Comparison of ENCODE assay signal across 1 cellular context in genomic region chr7:101538596-101539459, GRCh38.
TF ChIP-seq lines count a peak whose summit lies in the region.

No MANE protein-coding gene starts in this region.

TF ChIP-seq in K562, 482 proteins besides CTCF, POLR2A, EP300 and RAD21 (continued from another document):
- peak; percentile 46; the same call in 1 of the 2 replicates for TF ChIP-seq RB1 (IDR thresholded peaks at IDR 0.05; ENCODE audit: low read depth)
- no peak for TF ChIP-seq ARID4B (CRISPR knock-in tag; IDR thresholded peaks at IDR 0.05)
- TF ChIP-seq UBTF (IDR thresholded peaks at IDR 0.05; ENCODE audit: borderline replicate concordance in 1 of 2, low read depth in 2 of 2, low read length in 2 of 2): peak in 1 of 2 experiments; percentile 65; a peak in 1 of 4 replicates
- peak; percentile 10; the same call in 1 of the 2 replicates for TF ChIP-seq MTA2 (IDR thresholded peaks at IDR 0.05; ENCODE audit: low read depth)
- peak; percentile 77 for TF ChIP-seq MCM3 (IDR thresholded peaks at IDR 0.05)
- 0 out of 2 replicates have a peak, but pooled peaks have one; percentile 24 for TF ChIP-seq DIDO1 (tag; IDR thresholded peaks at IDR 0.05; ENCODE audit: low read depth)
- no peak for TF ChIP-seq XRCC4 (IDR thresholded peaks at IDR 0.05; ENCODE audit: extremely low read depth, insufficient read depth, insufficient read length)
- TF ChIP-seq ZBTB7A (IDR thresholded peaks at IDR 0.05; ENCODE audit: borderline replicate concordance, control insufficient read depth, low read depth, low read length): 0 out of 2 replicates have a peak, but pooled peaks have one; percentile 38
- no peak for TF ChIP-seq ELK1 (CRISPR knock-in tag; IDR thresholded peaks at IDR 0.05)
- TF ChIP-seq CTCFL (IDR thresholded peaks at IDR 0.05; ENCODE audit: borderline replicate concordance, insufficient read depth, low read depth, low read length, poor library complexity, severe bottlenecking): peak; percentile 80
- no peak for TF ChIP-seq HNRNPLL (IDR thresholded peaks at IDR 0.05; ENCODE audit: low read depth, low read length, poor library complexity, severe bottlenecking)
- TF ChIP-seq BHLHE40 (IDR thresholded peaks at IDR 0.05; ENCODE audit: low read length): peak; percentile 18; the same call in 1 of the 2 replicates
- 0 out of 2 replicates have a peak, but pooled peaks have one; percentile 12 for TF ChIP-seq JUND (IDR thresholded peaks at IDR 0.05; ENCODE audit: borderline replicate concordance, low read depth, low read length)
- no peak for TF ChIP-seq JUND (tag; IDR thresholded peaks at IDR 0.05; ENCODE audit: borderline replicate concordance, low read depth, low read length)
- 0 out of 4 replicates have a peak, but pooled peaks of 1 of the 2 experiments have one; percentile 29 for TF ChIP-seq RCOR1 (IDR thresholded peaks at IDR 0.05; ENCODE audit: borderline replicate concordance in 1 of 2, low read depth in 2 of 2, low read length in 2 of 2)
- TF ChIP-seq TAF15 (IDR thresholded peaks at IDR 0.05; ENCODE audit: low read depth, low read length): no peak
- peak; percentile 54 for TF ChIP-seq SMC3 (conservative IDR thresholded peaks at IDR 0.05; ENCODE audit: insufficient read depth, low read depth, low read length)
- TF ChIP-seq NELFE (IDR thresholded peaks at IDR 0.05; ENCODE audit: insufficient read depth, insufficient read length): no peak
- TF ChIP-seq LEF1 (IDR thresholded peaks at IDR 0.05): no peak
- no peak for TF ChIP-seq TCFL5 (CRISPR knock-in tag; conservative IDR thresholded peaks at IDR 0.05)
- no peak for TF ChIP-seq ZNF134 (CRISPR knock-in tag; conservative IDR thresholded peaks at IDR 0.05)
- TF ChIP-seq STAG1 (CRISPR knock-in tag; IDR thresholded peaks at IDR 0.05; ENCODE audit: borderline replicate concordance): peak; percentile 48; the same call in 1 of the 2 replicates
